ENCODE assay signal across 15 cellular contexts in genomic region chr3:9066775-9067174, GRCh38.
"Had no signal": no experiment of that assay in that cellular context is flagged by ENCODE, and none has a peak within 500 bp of the region (broad histone marks: within the 10 kb centered on the region; RNA-seq: fewer than 3 reads in every experiment).

No MANE protein-coding gene starts in this region.

- H3K27ac ChIP-seq: coronary artery, epithelial cell of prostate, esophagus squamous epithelium, gastrocnemius medialis, left lung, lower lobe of right lung had no signal

- H3K36me3 ChIP-seq: gastrocnemius medialis, left lung, lower lobe of right lung had no signal

- H3K4me1 ChIP-seq: gastrocnemius medialis, left lung had no signal

- H3K4me3 ChIP-seq: coronary artery, dorsolateral prefrontal cortex, esophagus squamous epithelium, gastrocnemius medialis, heart right ventricle, left lung, lower lobe of right lung, mucosa of descending colon had no signal

- H3K9me3 ChIP-seq: esophagus squamous epithelium, gastrocnemius medialis, left lung, lower lobe of right lung, mucosa of descending colon had no signal

- ATAC-seq: effector memory CD8-positive, alpha-beta T cell had no signal

- DNase-seq: effector CD8-positive, alpha-beta T cell; esophagus squamous epithelium; left lung; left ventricle myocardium superior; lower lobe of right lung; naive B cell had no signal

- H3K27me3 ChIP-seq: dorsolateral prefrontal cortex, esophagus squamous epithelium, gastrocnemius medialis, heart right ventricle, left lung had no signal

- FAIRE-seq: colon, endometrium had no signal
